In the genomic region with DNA sequence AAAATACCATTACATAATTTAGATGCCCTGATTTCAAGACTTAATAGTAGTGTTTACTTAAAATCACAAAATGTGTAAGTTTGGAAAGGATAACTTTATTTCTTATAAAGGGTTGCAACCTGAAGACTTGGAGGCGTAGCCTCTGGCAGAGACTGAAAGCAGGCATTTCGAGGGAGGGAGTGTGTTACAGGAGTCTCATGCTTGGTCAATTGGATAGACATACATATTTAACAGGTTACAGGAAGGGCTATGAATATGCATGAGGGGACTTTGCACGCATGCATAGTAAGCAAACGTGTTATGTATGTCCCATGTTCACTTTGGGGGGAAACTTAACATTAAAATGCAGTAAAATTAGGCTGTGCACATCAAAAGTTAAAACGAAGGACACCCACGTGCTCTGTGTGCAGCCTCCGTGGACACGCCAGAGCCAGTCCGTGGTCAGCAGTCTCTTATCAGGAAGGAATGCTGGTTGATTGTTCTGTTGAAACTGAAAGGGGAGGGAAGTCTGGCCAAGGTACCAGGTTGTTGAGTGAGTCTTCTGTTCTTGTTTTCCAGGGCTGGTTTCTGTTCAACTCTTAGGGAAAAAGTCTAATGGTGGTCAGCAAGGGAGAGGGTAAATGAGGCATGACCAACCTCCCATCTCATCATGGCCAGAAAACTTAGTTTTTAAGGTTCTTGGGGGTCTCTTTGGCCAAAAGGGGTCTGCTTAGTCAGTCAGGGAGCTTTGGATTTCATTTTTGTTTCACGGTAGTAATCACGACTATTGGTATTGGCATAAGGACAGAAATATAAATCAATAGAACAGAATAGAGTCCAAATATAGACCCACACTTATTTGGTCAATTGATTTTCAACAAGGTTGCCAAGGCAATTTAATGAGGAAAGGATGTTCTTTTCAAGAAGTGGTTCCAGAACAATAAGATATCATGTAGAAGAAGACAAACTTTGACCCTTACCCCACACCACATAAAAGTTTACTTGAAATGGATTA, we compare ENCODE assay signal across 1 cellular context.
A peak's percentile ranks its signal among the peaks of the same experiment; 100 is the strongest.
TF ChIP-seq lines count a peak whose summit lies in the region.

No MANE protein-coding gene starts in this region.

TF ChIP-seq in liver, 16 proteins besides CTCF, POLR2A, EP300 and RAD21:
- TF ChIP-seq TAF1 (conservative IDR thresholded peaks at IDR 0.05): no peak
- TF ChIP-seq, protein P1, sequence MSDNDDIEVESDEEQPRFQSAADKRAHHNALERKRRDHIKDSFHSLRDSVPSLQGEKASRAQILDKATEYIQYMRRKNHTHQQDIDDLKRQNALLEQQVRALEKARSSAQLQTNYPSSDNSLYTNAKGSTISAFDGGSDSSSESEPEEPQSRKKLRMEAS (IDR thresholded peaks at IDR 0.05): no peak
- peak; percentile 34 for TF ChIP-seq HNF4G (IDR thresholded peaks at IDR 0.05)
- peak; percentile 41 to 50 for TF ChIP-seq RXRA (IDR thresholded peaks at IDR 0.05)
- TF ChIP-seq EGR1 (IDR thresholded peaks at IDR 0.05; ENCODE audit: low read depth in 2 of 2): no peak
- TF ChIP-seq, protein P2, sequence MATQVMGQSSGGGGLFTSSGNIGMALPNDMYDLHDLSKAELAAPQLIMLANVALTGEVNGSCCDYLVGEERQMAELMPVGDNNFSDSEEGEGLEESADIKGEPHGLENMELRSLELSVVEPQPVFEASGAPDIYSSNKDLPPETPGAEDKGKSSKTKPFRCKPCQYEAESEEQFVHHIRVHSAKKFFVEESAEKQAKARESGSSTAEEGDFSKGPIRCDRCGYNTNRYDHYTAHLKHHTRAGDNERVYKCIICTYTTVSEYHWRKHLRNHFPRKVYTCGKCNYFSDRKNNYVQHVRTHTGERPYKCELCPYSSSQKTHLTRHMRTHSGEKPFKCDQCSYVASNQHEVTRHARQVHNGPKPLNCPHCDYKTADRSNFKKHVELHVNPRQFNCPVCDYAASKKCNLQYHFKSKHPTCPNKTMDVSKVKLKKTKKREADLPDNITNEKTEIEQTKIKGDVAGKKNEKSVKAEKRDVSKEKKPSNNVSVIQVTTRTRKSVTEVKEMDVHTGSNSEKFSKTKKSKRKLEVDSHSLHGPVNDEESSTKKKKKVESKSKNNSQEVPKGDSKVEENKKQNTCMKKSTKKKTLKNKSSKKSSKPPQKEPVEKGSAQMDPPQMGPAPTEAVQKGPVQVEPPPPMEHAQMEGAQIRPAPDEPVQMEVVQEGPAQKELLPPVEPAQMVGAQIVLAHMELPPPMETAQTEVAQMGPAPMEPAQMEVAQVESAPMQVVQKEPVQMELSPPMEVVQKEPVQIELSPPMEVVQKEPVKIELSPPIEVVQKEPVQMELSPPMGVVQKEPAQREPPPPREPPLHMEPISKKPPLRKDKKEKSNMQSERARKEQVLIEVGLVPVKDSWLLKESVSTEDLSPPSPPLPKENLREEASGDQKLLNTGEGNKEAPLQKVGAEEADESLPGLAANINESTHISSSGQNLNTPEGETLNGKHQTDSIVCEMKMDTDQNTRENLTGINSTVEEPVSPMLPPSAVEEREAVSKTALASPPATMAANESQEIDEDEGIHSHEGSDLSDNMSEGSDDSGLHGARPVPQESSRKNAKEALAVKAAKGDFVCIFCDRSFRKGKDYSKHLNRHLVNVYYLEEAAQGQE (IDR thresholded peaks at IDR 0.05): peak; percentile 46
- no peak for TF ChIP-seq FOXA2 (IDR thresholded peaks at IDR 0.05)
- peak; percentile 85 for TF ChIP-seq YY1 (IDR thresholded peaks at IDR 0.05)
- TF ChIP-seq SP1 (IDR thresholded peaks at IDR 0.05): peak; percentile 66
- peak in 1 of 2 donors; percentile 28 for TF ChIP-seq JUND (IDR thresholded peaks at IDR 0.05)
- TF ChIP-seq NR2F2 (IDR thresholded peaks at IDR 0.05): no peak
- peak; percentile 49 to 50 for TF ChIP-seq HNF4A (conservative IDR thresholded peaks at IDR 0.05)
- TF ChIP-seq, protein P3, sequence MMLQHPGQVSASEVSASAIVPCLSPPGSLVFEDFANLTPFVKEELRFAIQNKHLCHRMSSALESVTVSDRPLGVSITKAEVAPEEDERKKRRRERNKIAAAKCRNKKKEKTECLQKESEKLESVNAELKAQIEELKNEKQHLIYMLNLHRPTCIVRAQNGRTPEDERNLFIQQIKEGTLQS (IDR thresholded peaks at IDR 0.05): no peak
- TF ChIP-seq, protein P4, sequence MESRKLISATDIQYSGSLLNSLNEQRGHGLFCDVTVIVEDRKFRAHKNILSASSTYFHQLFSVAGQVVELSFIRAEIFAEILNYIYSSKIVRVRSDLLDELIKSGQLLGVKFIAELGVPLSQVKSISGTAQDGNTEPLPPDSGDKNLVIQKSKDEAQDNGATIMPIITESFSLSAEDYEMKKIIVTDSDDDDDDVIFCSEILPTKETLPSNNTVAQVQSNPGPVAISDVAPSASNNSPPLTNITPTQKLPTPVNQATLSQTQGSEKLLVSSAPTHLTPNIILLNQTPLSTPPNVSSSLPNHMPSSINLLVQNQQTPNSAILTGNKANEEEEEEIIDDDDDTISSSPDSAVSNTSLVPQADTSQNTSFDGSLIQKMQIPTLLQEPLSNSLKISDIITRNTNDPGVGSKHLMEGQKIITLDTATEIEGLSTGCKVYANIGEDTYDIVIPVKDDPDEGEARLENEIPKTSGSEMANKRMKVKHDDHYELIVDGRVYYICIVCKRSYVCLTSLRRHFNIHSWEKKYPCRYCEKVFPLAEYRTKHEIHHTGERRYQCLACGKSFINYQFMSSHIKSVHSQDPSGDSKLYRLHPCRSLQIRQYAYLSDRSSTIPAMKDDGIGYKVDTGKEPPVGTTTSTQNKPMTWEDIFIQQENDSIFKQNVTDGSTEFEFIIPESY (IDR thresholded peaks at IDR 0.05): no peak
- no peak for TF ChIP-seq GABPA (IDR thresholded peaks at IDR 0.05 in 1 of 2, conservative IDR thresholded peaks at IDR 0.05 in 1 of 2)
- no peak for TF ChIP-seq FOXA1 (IDR thresholded peaks at IDR 0.05)
TF ChIP-seq in liver: peak in this region for 7.
